In the genomic region with DNA sequence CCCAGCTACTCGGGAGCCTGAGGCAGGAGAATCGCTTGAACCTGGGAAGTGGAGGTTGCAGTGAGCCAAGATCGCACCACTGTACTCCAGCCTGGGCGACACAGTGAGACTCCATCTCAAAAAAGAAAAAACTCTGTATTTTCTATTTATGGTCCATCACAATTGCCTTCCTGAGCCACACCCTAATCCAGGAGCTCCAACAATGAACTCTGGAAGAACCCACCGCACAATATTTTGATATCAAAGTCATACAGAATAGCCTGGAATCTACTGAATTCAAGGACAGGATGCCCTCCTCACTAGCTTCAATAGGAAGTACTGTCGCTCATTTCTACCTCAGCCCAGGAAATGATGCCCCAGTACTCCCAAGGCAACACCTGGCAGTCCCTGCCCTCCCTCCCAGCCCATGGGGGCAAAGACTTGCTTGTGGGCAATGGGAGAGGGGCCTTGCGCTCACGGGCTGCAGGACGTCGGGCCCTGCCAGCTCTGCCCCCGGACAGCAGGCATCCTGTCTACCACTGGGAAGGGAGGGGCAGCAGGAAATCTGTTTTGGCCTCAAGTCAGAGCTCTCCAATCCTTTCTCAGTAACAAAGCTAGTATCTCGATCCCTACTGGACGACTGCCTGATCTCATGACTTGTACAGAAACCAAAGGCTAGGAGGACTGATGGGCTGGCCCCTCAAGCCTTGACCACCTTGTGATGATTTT, we compare ENCODE assay signal across 21 cellular contexts. TPM values are rescaled to one million over a fixed set of nuclear protein-coding genes. Genes with fewer than 3 reads are reported as not detected.
A peak's percentile ranks its signal among the peaks of the same experiment; 100 is the strongest.
DNase-seq lines count a peak whose midpoint lies in the region; ATAC-seq and TF ChIP-seq lines count a peak whose summit lies in the region.
"Had no signal": no experiment of that assay in that cellular context is flagged by ENCODE, and none has a peak within 500 bp of the region (broad histone marks: within the 10 kb centered on the region; RNA-seq: fewer than 3 reads in every experiment).

No MANE protein-coding gene starts in this region.

- 52 to 66% (median 59%) methylated on average over 8 to 13 of the region's 13 CpGs for WGBS in heart left ventricle, 4 donors
- 63 to 94% (median 78%) methylated on average over 10 to 13 of the region's 13 CpGs for WGBS in spleen, 5 donors

- no peak overlapping the region for H3K4me2 ChIP-seq in PC-3 (ENCODE audit: low read length)
- H3K4me2 ChIP-seq: GM23338 had no signal

- no peaks in the 10 kb centered on the region for H3F3A ChIP-seq in PC-3 (ENCODE audit: low read length, unreplicated experiment)

- DNase-seq in heart left ventricle (peak in 1 of 5 donors; percentile 52), Right ventricle myocardium inferior (ENCODE audit: missing footprints) (no peak), left ventricle myocardium superior (no peak), lung microvascular endothelial cell (ENCODE audit: low read depth in 2 of 2) (peak; percentile 35 to 43), spleen (no peak), PC-3 (no peak), NCI-H1694 (lab: John Stamatoyannopoulos, UW) (no peak)
- no peak for DNase-seq in activated CD4-positive, alpha-beta T cell treated with anti-CD3 and anti-CD28 coated beads, Interleukin-2, amount 10 ng/mL, durations not matched to agents 7 days and 5 days
- DNase-seq: 8988T; AML-193; C1 segment of cervical spinal cord; CD8-positive, alpha-beta T cell; Kasumi-1; NCI-H1694 treated with DMSO at 0.1 percent for 48 hours; NCI-H2081 treated with DMSO at 0.1 percent for 48 hours; NCI-H2171 treated with DMSO at 0.1 percent for 48 hours; NCI-H524 treated with DMSO at 0.1 percent for 48 hours; NCI-H82; Peyer's patch had no signal

- BruUV-seq in PC-3 (replicated peaks; lab: Mats Ljungman, UMichigan) = no TSS peak

- peak overlapping the region in 11 of 12 donors; percentile 43 to 88 (median 74) for H3K27ac ChIP-seq in heart left ventricle
- H3K27ac ChIP-seq in spleen = peak overlapping the region; percentile 16 to 74 (median 64)
- no peak overlapping the region for H3K27ac ChIP-seq in PC-3 (ENCODE audit: low read length)
- H3K27ac ChIP-seq: Peyer's patch had no signal

- H3K9ac ChIP-seq in PC-3 (ENCODE audit: low read length) = no peak overlapping the region

- TF ChIP-seq CTCF in heart left ventricle (IDR thresholded peaks at IDR 0.05) (no peak), spleen (IDR thresholded peaks at IDR 0.05 in 8 of 11, conservative IDR thresholded peaks at IDR 0.05 in 3 of 11) (no peak), PC-3 (conservative IDR thresholded peaks at IDR 0.05; ENCODE audit: low read depth, low read length) (no peak)

- H3K79me2 ChIP-seq in PC-3 (ENCODE audit: low read length) = no peaks in the 10 kb centered on the region

- no peak overlapping the region for H2AFZ ChIP-seq in PC-3 (ENCODE audit: low read length)
- H2AFZ ChIP-seq: GM23338 had no signal

- H3K4me3 Mint-ChIP-seq in activated CD4-positive, alpha-beta T cell treated with anti-CD3 and anti-CD28 coated beads, Interleukin-2, amount 10 ng/mL, durations not matched to agents 7 days and 5 days = no peak overlapping the region
- H3K4me3 Mint-ChIP-seq: CD8-positive, alpha-beta T cell; GM23338 had no signal

- H3K9me3 ChIP-seq in heart left ventricle (peaks cover 0 to 6% (median 0%) of the 10 kb centered on the region in 12 donors), spleen (peaks cover 0 to under 1% (median 0%) of the 10 kb centered on the region in 8 donors), PC-3 (ENCODE audit: low read length) (no peaks in the 10 kb centered on the region)
- H3K9me3 ChIP-seq: Peyer's patch had no signal

- TF ChIP-seq POLR2A in heart left ventricle (IDR thresholded peaks at IDR 0.05) (no peak), spleen (IDR thresholded peaks at IDR 0.05) (no peak)

- H3K9me3 Mint-ChIP-seq in activated CD4-positive, alpha-beta T cell treated with anti-CD3 and anti-CD28 coated beads, Interleukin-2, amount 10 ng/mL, durations not matched to agents 7 days and 5 days = peaks cover 4% of the 10 kb centered on the region

- H3K36me3 ChIP-seq in heart left ventricle (peaks cover 4 to 95% (median 91%) of the 10 kb centered on the region in 9 donors), spleen (peaks cover 0 to 98% (median 70%) of the 10 kb centered on the region in 6 donors), PC-3 (ENCODE audit: low read depth, low read length) (no peaks in the 10 kb centered on the region)

- no peak overlapping the region for H3K27ac Mint-ChIP-seq in activated CD4-positive, alpha-beta T cell treated with anti-CD3 and anti-CD28 coated beads, Interleukin-2, amount 10 ng/mL, durations not matched to agents 7 days and 5 days
- H3K27ac Mint-ChIP-seq: CD8-positive, alpha-beta T cell; GM23338 had no signal

- H3K4me1 ChIP-seq in heart left ventricle = peaks cover 0 to 20% (median 11%) of the 10 kb centered on the region in 12 donors
- H3K4me1 ChIP-seq in spleen = peaks cover 0 to 16% (median 0%) of the 10 kb centered on the region in 6 donors
- H3K4me1 ChIP-seq in PC-3 (ENCODE audit: insufficient read depth, low read length) = no peaks in the 10 kb centered on the region
- H3K4me1 ChIP-seq: Peyer's patch had no signal

- POLR2A ChIA-PET in activated CD4-positive, alpha-beta T cell treated with anti-CD3 and anti-CD28 coated beads, Interleukin-2, amount 10 ng/mL, durations not matched to agents 7 days and 5 days (lab: Charles Lee) = interaction anchor here (0.6 kb wide), 1 partner anchor 115 kb away, joined by 3 read pairs; no protein-coding TSS in a partner anchor
- POLR2A ChIA-PET in PC-3 (lab: Charles Lee; ENCODE audit: unreplicated experiment) = no interaction called here

- CTCF ChIA-PET in activated CD4-positive, alpha-beta T cell treated with anti-CD3 and anti-CD28 coated beads, Interleukin-2, amount 10 ng/mL, durations not matched to agents 7 days and 5 days (lab: Charles Lee) = interaction anchor here (1.0 to 1.5 kb wide), 2 partner anchors 10 to 27 kb away, joined by 3 read pairs; no protein-coding TSS in a partner anchor
- CTCF ChIA-PET in PC-3 (lab: Charles Lee) = no interaction called here

- peak in 3 of 4 donors; percentile 38 to 72 (median 40) for ATAC-seq in heart left ventricle
- ATAC-seq in Right ventricle myocardium inferior = no peak
- ATAC-seq in left ventricle myocardium superior = peak; percentile 41
- ATAC-seq in PC-3 = no peak
- ATAC-seq: CD8-positive, alpha-beta T cell; GM23338; HCT116 had no signal

- H3K27me3 ChIP-seq in heart left ventricle = no peaks in the 10 kb centered on the region
- no peaks in the 10 kb centered on the region for H3K27me3 ChIP-seq in spleen (replicated peaks in 1 of 7)
- H3K27me3 ChIP-seq in PC-3 (ENCODE audit: low read length) = no peaks in the 10 kb centered on the region
- H3K27me3 ChIP-seq: Peyer's patch had no signal

- H3K4me3 ChIP-seq in heart left ventricle = no peak overlapping the region
- no peak overlapping the region for H3K4me3 ChIP-seq in spleen
- H3K4me3 ChIP-seq in PC-3 (ENCODE audit: low read length) = no peak overlapping the region
- H3K4me3 ChIP-seq: GM23338, Peyer's patch had no signal

- no peaks in the 10 kb centered on the region for H3K9me2 ChIP-seq in PC-3 (replicated peaks; ENCODE audit: low read length)

- peaks cover 68% of the 10 kb centered on the region for H3K36me3 Mint-ChIP-seq in activated CD4-positive, alpha-beta T cell treated with anti-CD3 and anti-CD28 coated beads, Interleukin-2, amount 10 ng/mL, durations not matched to agents 7 days and 5 days (ENCODE audit: low read depth)

- intact Hi-C loops in heart left ventricle (cut with DNase I) = loop anchor here in 2 of 10 donors (1.0 to 10.0 kb wide), 2 partner anchors 34 to 77 kb away; a partner anchor contains a TSS
- intact Hi-C loops in Right ventricle myocardium inferior (cut with DNase I) = loop anchor here (10.0 kb wide), 1 partner anchor 77 kb away; no protein-coding TSS in a partner anchor
- intact Hi-C loops in left ventricle myocardium superior (cut with micrococcal nuclease) = no loop called here
- intact Hi-C loops in spleen (cut with DNase I; ENCODE audit: low total_unique reads) = no loop called here
- intact Hi-C loops in PC-3 (cut with micrococcal nuclease) = no loop called here

- no peaks in the 10 kb centered on the region for H3K27me3 Mint-ChIP-seq in activated CD4-positive, alpha-beta T cell treated with anti-CD3 and anti-CD28 coated beads, Interleukin-2, amount 10 ng/mL, durations not matched to agents 7 days and 5 days

- H4K20me1 ChIP-seq in PC-3 (ENCODE audit: low read length) = no peaks in the 10 kb centered on the region

- peaks cover 4% of the 10 kb centered on the region for H3K4me1 Mint-ChIP-seq in activated CD4-positive, alpha-beta T cell treated with anti-CD3 and anti-CD28 coated beads, Interleukin-2, amount 10 ng/mL, durations not matched to agents 7 days and 5 days
- H3K4me1 Mint-ChIP-seq: GM23338 had no signal

RNA-seq across cellular contexts. Expression of a gene that starts 19.7 kb away (rescaled TPM):
- total RNA-seq in heart left ventricle = 100 to 1,000 TPM in 4 of 9 donors, 10 to 100 TPM in 5; 71.1 to 115 (median 87.6) TPM
- 100 to 1,000 TPM; 100 to 140 TPM for polyA plus RNA-seq in heart left ventricle
- total RNA-seq in Right ventricle myocardium inferior = 119 TPM
- 116 TPM for total RNA-seq in left ventricle myocardium superior
- 22.2 and 24.0 TPM in 2 replicates for total RNA-seq in lung microvascular endothelial cell
- 10 to 100 TPM; 32.3 to 45.8 (median 34.0) TPM for total RNA-seq in spleen
- 10 to 100 TPM; 28.0 to 45.3 (median 35.0) TPM for polyA plus RNA-seq in spleen
- total RNA-seq in activated CD4-positive, alpha-beta T cell treated with anti-CD3 and anti-CD28 coated beads, Interleukin-2, amount 10 ng/mL, durations not matched to agents 7 days and 5 days = 10 to 100 TPM; 29.7 to 32.6 TPM
- 65.9 and 77.3 TPM in 2 replicates for total RNA-seq in PC-3 (2014; rRNA removed)

RNA-seq across cellular contexts. Expression of a gene that starts 34.1 kb away (rescaled TPM):
- total RNA-seq in heart left ventricle (10 to 100 TPM; 15.6 to 38.3 (median 22.5) TPM), Right ventricle myocardium inferior (17.6 TPM), left ventricle myocardium superior (20.4 TPM), lung microvascular endothelial cell (11.6 and 12.9 TPM in 2 replicates), spleen (10 to 100 TPM; 18.6 to 34.3 (median 20.0) TPM), PC-3 (2014; rRNA removed) (16.4 and 32.0 TPM in 2 replicates)
- polyA plus RNA-seq in heart left ventricle (10 to 100 TPM; 10.9 to 19.0 TPM), spleen (1 to 10 TPM; 2.4 to 4.1 (median 2.8) TPM)
- 10 to 100 TPM; 20.4 to 22.7 TPM for total RNA-seq in activated CD4-positive, alpha-beta T cell treated with anti-CD3 and anti-CD28 coated beads, Interleukin-2, amount 10 ng/mL, durations not matched to agents 7 days and 5 days

Comparison
In these comparisons a context has a peak if more than half of its experiments do, and no peak if none do; other contexts are left out.
1. ATAC-seq: peak in heart left ventricle (3 of 4) and left ventricle myocardium superior (single experiment); none in Right ventricle myocardium inferior (single experiment) and PC-3 (single experiment).
2. DNase-seq: peak in lung microvascular endothelial cell (2 of 2); none in Right ventricle myocardium inferior (single experiment), left ventricle myocardium superior (single experiment), spleen (single experiment), activated CD4-positive, alpha-beta T cell treated with anti-CD3 and anti-CD28 coated beads, Interleukin-2, amount 10 ng/mL, durations not matched to agents 7 days and 5 days (single experiment), PC-3 (single experiment) and NCI-H1694 (single experiment).